ENCODE assay signal across 1 cellular context in the genomic region with DNA sequence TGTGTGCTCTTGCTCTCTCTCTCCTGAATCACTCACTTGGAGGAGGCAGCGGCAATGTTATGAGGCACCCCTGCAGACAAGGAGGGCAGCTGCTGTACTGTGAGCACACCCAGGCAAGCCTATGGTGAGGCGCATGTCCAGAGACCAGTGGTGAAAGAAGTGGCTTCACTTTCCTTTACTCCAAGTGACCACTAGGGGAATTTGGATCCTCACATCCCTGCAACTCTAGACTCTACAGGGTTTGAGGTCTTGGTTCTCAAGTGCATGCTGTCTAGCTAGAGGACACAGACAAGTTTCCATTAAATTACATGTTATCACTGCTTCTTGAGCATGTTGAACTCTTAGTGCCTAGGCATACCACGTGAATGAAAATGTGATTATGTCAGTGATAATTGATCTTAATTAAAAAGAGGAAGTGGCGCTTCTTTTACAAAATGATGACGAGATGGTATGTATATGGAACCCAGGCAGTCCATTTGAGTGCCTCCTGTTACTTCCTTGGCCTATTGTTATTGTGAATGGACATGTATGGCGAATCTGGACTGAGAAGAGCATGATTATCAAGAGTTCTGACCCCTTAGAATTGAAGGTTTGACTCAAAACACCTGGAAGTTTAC.
TF ChIP-seq lines count a peak whose summit lies in the region.

No MANE protein-coding gene starts in this region.

TF ChIP-seq in HEK293T, 16 proteins besides CTCF, POLR2A, EP300 and RAD21 (continued from another document):
- TF ChIP-seq HDGF (IDR thresholded peaks at IDR 0.05; ENCODE audit: borderline replicate concordance) (no peak), SUZ12 (IDR thresholded peaks at IDR 0.05) (no peak), LEF1 (IDR thresholded peaks at IDR 0.05; ENCODE audit: borderline replicate concordance) (no peak)
